Comparison of ENCODE assay signal across 8 cellular contexts in genomic region chr5:72378636-72379289, GRCh38. TPM values are rescaled to one million over a fixed set of nuclear protein-coding genes. Genes with fewer than 3 reads are reported as not detected.
A peak's percentile ranks its signal among the peaks of the same experiment; 100 is the strongest.
DNase-seq lines count a peak whose midpoint lies in the region; ATAC-seq and TF ChIP-seq lines count a peak whose summit lies in the region.

No MANE protein-coding gene starts in this region.

- H3K27ac ChIP-seq in thoracic aorta, result peak overlapping the region in 1 of 2 donors; percentile 58

- H3K9me3 ChIP-seq in thoracic aorta, result no peaks in the 10 kb centered on the region

- DNase-seq in NCI-H2081 (lab: John Stamatoyannopoulos, UW) (peak; percentile 18 to 42), NCI-H2081 treated with DMSO at 0.1 percent for 48 hours (lab: John Stamatoyannopoulos, UW) (no peak), RPMI7951 (ENCODE audit: low read depth) (peak; percentile 90), fibroblast of pulmonary artery (ENCODE audit: low read depth) (peak; percentile 95), thoracic aorta (ENCODE audit: low spot score) (peak; percentile 50), KG1 (lab: John Stamatoyannopoulos, UW) (no peak)

- H3K36me3 ChIP-seq in thoracic aorta, result no peaks in the 10 kb centered on the region

- no peak overlapping the region for H3K27ac Mint-ChIP-seq in stimulated activated memory B cell treated with anti-CD40 and anti-IgM and Interleukin-4, amounts not matched to agents 10 μg/mL and 1 μg/mL and 100 μg/mL, for 72 hours

- no peaks in the 10 kb centered on the region for H3K27me3 ChIP-seq in thoracic aorta (replicated peaks; ENCODE audit: insufficient read depth)

- peaks cover 14% of the 10 kb centered on the region for H3K4me1 Mint-ChIP-seq in stimulated activated memory B cell treated with anti-CD40 and anti-IgM and Interleukin-4, amounts not matched to agents 10 μg/mL and 1 μg/mL and 100 μg/mL, for 72 hours

- H3K4me3 ChIP-seq in fibroblast of pulmonary artery (replicated peaks; ENCODE audit: low read depth, low read length) (no peak overlapping the region), thoracic aorta (no peak overlapping the region)

- no peaks in the 10 kb centered on the region for H3K9me3 Mint-ChIP-seq in stimulated activated memory B cell treated with anti-CD40 and anti-IgM and Interleukin-4, amounts not matched to agents 10 μg/mL and 1 μg/mL and 100 μg/mL, for 72 hours

- H3K4me3 Mint-ChIP-seq in stimulated activated memory B cell treated with anti-CD40 and anti-IgM and Interleukin-4, amounts not matched to agents 10 μg/mL and 1 μg/mL and 100 μg/mL, for 72 hours, result no peak overlapping the region

- H3K27me3 Mint-ChIP-seq in stimulated activated memory B cell treated with anti-CD40 and anti-IgM and Interleukin-4, amounts not matched to agents 10 μg/mL and 1 μg/mL and 100 μg/mL, for 72 hours, result peaks cover 12% of the 10 kb centered on the region

- peaks cover 24 to 45% of the 10 kb centered on the region in 2 donors for H3K4me1 ChIP-seq in thoracic aorta (ENCODE audit: control insufficient read depth in 1 of 2, low read depth in 2 of 2)

- ATAC-seq in thoracic aorta (ENCODE audit: insufficient number of reproducible peaks, low FRiP score, low read depth) (peak; percentile 71), HG03442 (IDR thresholded peaks at IDR 0.05; ENCODE audit: unreplicated experiment) (no peak)
- no peak for ATAC-seq in stimulated activated memory B cell treated with anti-CD40 and anti-IgM and Interleukin-4, amounts not matched to agents 10 μg/mL and 1 μg/mL and 100 μg/mL, for 72 hours

- TF ChIP-seq CTCF in fibroblast of pulmonary artery (IDR thresholded peaks at IDR 0.05; ENCODE audit: low read length, missing control alignments) (no peak), thoracic aorta (IDR thresholded peaks at IDR 0.05) (no peak)

- no peaks in the 10 kb centered on the region for H3K36me3 Mint-ChIP-seq in stimulated activated memory B cell treated with anti-CD40 and anti-IgM and Interleukin-4, amounts not matched to agents 10 μg/mL and 1 μg/mL and 100 μg/mL, for 72 hours

RNA-seq across cellular contexts. Expression of gene PTCD2, which starts 58.6 kb away (rescaled TPM):
- 14.0 and 15.3 TPM in 2 replicates for total RNA-seq in RPMI7951 (2014; rRNA removed; shearing (Covaris generic))
- total RNA-seq in thoracic aorta, result 1 to 10 TPM; 2.8 to 5.3 TPM

RNA-seq across cellular contexts. Expression of gene MRPS27, which starts 58.7 kb away (rescaled TPM):
- total RNA-seq in RPMI7951 (2014; rRNA removed; shearing (Covaris generic)), result 60.1 and 70.4 TPM in 2 replicates
- 10 to 100 TPM; 42.9 to 58.8 TPM for total RNA-seq in thoracic aorta

Comparison
In these comparisons a context has a peak if more than half of its experiments do, and no peak if none do; other contexts are left out.
1. DNase-seq: peak in NCI-H2081 (2 of 2), RPMI7951 (single experiment), fibroblast of pulmonary artery (single experiment) and thoracic aorta (single experiment); none in NCI-H2081 treated with DMSO at 0.1 percent for 48 hours (single experiment) and KG1 (single experiment).